21 cellular contexts compared by ENCODE assay signal in the genomic region with DNA sequence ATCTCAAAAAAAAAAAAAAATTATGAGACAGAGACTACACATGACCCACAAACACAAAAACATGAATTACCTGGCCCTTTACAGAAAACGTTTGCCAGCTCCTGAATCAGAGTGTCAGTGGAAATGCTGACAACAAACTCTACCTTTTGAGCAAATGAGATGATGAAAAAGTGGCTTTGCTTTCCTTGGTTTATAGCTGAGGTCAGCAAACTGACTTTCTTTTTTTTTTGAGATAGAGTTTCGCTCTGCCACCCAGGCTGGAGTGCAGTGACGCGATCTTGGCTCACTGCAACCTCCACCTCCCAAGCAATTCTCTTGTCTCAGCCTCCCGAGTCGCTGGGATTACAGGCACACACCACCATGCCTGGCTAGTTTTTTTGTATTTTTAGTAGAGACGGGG.
"Had no signal": no experiment of that assay in that cellular context is flagged by ENCODE, and none has a peak within 500 bp of the region (broad histone marks: within the 10 kb centered on the region; RNA-seq: fewer than 3 reads in every experiment).

No MANE protein-coding gene starts in this region.

- H3K4me3 ChIP-seq: ovary, smooth muscle cell, testis, upper lobe of left lung had no signal

- DNase-seq: activated CD8-positive, alpha-beta memory T cell treated with anti-CD3 and anti-CD28 coated beads, Interleukin-2, amount 50 U/mL, for 48 hours; activated naive CD4-positive, alpha-beta T cell treated with Interleukin-2 at 50 U/mL for 16 hours; activated naive CD8-positive, alpha-beta T cell treated with anti-CD3 and anti-CD28 coated beads for 36 hours; activated T-cell treated with anti-CD3 and anti-CD28 coated beads, Interleukin-2, amount 50 U/mL, for 4 hours; cerebellar nuclear complex; cortex of kidney; foreskin melanocyte; hypothalamus; left ventricle myocardium superior; mammary epithelial cell; stimulated activated CD4-positive, alpha-beta T cell treated with anti-CD3 and anti-CD28 coated beads, Interleukin-15, amount 100 ng/mL, for 24 hours; T1000; testis; upper lobe of left lung had no signal

- H3K9me3 ChIP-seq: neutrophil, ovary, testis, upper lobe of left lung had no signal

- H3K4me1 ChIP-seq: testis, upper lobe of left lung had no signal

- H3K36me3 ChIP-seq: ovary had no signal

- H3K27me3 ChIP-seq: neutrophil, ovary, testis, upper lobe of left lung had no signal

- ATAC-seq: activated T-cell treated with anti-CD3 and anti-CD28 coated beads, Interleukin-2, amount 50 U/mL, for 4 hours; left ventricle myocardium superior; natural killer cell treated with Interleukin-12 subunit alpha and Interleukin-12 subunit beta and Interleukin-15 and Interleukin-18, amount 100 ng/mL, for 72 hours; sciatic nerve; stimulated activated memory B cell treated with anti-CD40 and anti-IgM and Interleukin-4, amounts not matched to agents 10 μg/mL and 1 μg/mL and 100 μg/mL, for 72 hours; WTC11 had no signal

- H3K27ac ChIP-seq: neutrophil, ovary, testis had no signal
